ENCODE assay signal across 10 cellular contexts in the genomic region with DNA sequence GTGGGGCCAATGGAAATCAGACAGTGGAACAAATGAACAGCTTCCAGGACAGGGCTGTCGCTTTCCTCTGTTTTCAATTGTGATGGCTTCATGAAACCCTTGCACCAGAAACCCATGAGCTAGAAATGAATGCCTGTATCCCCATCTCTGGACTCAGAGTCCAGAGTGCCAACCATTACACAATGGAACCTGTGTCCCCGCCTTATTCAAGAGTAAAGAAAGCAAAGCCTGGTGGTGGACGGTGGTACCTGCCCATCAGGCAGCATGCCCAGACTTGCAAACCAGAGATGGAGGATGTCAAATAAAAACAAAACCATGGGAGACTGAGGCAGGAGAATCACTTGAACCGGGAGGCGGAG. TPM values are rescaled to one million over a fixed set of nuclear protein-coding genes. Genes with fewer than 3 reads are reported as not detected.
DNase-seq lines count a peak whose midpoint lies in the region; ATAC-seq and TF ChIP-seq lines count a peak whose summit lies in the region.
"Had no signal": no experiment of that assay in that cellular context is flagged by ENCODE, and none has a peak within 500 bp of the region (broad histone marks: within the 10 kb centered on the region; RNA-seq: fewer than 3 reads in every experiment).

No MANE protein-coding gene starts in this region.

- peak; percentile 73 for DNase-seq in DMS79 (lab: John Stamatoyannopoulos, UW)
- peak; percentile 66 for DNase-seq in NCI-H774 (lab: John Stamatoyannopoulos, UW)
- DNase-seq in epithelial cell of proximal tubule (ENCODE audit: low read depth), result no peak
- DNase-seq in retinal pigment epithelial cell (ENCODE audit: low read depth), result no peak
- DNase-seq in Kasumi-1 (lab: John Stamatoyannopoulos, UW), result no peak
- DNase-seq in COLO829 (ENCODE audit: low spot score), result no peak

- no peak for ATAC-seq in HG03108 (IDR thresholded peaks at IDR 0.05; ENCODE audit: unreplicated experiment)
- no peak for ATAC-seq in HG03196 (IDR thresholded peaks at IDR 0.05; ENCODE audit: unreplicated experiment)

- TF ChIP-seq CTCF in epithelial cell of proximal tubule (conservative IDR thresholded peaks at IDR 0.05; ENCODE audit: low read depth, low read length) (peak; percentile 45), retinal pigment epithelial cell (conservative IDR thresholded peaks at IDR 0.05; ENCODE audit: low read depth, low read length) (peak; percentile 36)

- peak overlapping the region; percentile 5 for H3K4me3 ChIP-seq in epithelial cell of proximal tubule (ENCODE audit: low read depth, low read length)
- no peak overlapping the region for H3K4me3 ChIP-seq in retinal pigment epithelial cell (ENCODE audit: low read length)

RNA-seq across cellular contexts. Expression of a gene that starts 4.4 kb away (rescaled TPM):
- 228 and 281 TPM in 2 replicates for total RNA-seq in epithelial cell of proximal tubule

RNA-seq across cellular contexts. Expression of a gene that starts 42.5 kb away (rescaled TPM):
- not detected in 2 replicates for total RNA-seq in epithelial cell of proximal tubule
- total RNA-seq: M059J, pulmonary artery endothelial cell had no signal

Comparison
In these comparisons a context has a peak if more than half of its experiments do, and no peak if none do; other contexts are left out.
1. DNase-seq: peak in DMS79 (single experiment) and NCI-H774 (single experiment); none in epithelial cell of proximal tubule (single experiment), retinal pigment epithelial cell (single experiment), Kasumi-1 (0 of 2) and COLO829 (single experiment).